In genomic region chr15:28508217-28508889, GRCh38 we compare ENCODE assay signal across 6 cellular contexts. TPM values are rescaled to one million over a fixed set of nuclear protein-coding genes. Genes with fewer than 3 reads are reported as not detected.
"Had no signal": no experiment of that assay in that cellular context is flagged by ENCODE, and none has a peak within 500 bp of the region (broad histone marks: within the 10 kb centered on the region; RNA-seq: fewer than 3 reads in every experiment).

No MANE protein-coding gene starts in this region.

RNA-seq across cellular contexts. Expression of gene GOLGA8G, which starts 24.4 kb away (rescaled TPM):
- total RNA-seq: NCI-H460, PC-9, Peyer's patch, RPMI7951, SK-MEL-5 had no signal
- polyA plus RNA-seq: SK-N-SH had no signal

RNA-seq across cellular contexts. Expression of gene GOLGA6L25, which starts 45.0 kb away (rescaled TPM):
- total RNA-seq: NCI-H460, PC-9, Peyer's patch, RPMI7951, SK-MEL-5 had no signal
- polyA plus RNA-seq: SK-N-SH had no signal
